In the genomic region with DNA sequence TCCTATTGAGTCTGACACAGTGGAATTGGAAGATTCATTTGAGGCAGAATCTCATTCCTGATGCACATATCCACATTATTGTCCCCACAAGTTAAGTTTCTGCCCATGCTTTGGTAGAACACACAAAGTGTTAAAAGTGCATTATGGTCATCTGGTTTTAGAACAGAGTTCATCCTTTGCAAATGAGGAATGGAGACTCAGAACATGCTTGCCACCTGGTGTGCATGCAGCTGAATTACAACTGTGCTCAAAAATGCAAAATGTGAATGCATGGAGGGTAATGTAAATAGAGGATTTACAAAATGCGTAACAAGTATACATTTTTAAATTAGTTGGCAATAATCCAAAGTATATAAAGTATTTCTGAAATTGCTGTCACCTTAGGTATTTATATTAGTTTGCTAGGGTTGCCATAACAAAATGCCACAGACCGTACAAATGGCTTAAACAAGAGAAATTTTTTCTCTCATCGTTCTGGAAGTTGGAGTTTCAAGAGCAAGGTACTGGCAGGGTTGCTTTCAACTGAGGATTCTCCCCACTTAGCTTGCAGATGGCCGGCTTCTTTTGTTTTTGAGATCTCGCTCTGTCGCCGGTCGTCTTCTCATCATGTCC, we compare ENCODE assay signal across 1 cellular context.
TF ChIP-seq lines count a peak whose summit lies in the region.

No MANE protein-coding gene starts in this region.

TF ChIP-seq in K562, 482 proteins besides CTCF, POLR2A, EP300 and RAD21 (continued from another document):
- no peak for TF ChIP-seq ZNF655 (CRISPR knock-in tag; IDR thresholded peaks at IDR 0.05)
- TF ChIP-seq, protein P1, sequence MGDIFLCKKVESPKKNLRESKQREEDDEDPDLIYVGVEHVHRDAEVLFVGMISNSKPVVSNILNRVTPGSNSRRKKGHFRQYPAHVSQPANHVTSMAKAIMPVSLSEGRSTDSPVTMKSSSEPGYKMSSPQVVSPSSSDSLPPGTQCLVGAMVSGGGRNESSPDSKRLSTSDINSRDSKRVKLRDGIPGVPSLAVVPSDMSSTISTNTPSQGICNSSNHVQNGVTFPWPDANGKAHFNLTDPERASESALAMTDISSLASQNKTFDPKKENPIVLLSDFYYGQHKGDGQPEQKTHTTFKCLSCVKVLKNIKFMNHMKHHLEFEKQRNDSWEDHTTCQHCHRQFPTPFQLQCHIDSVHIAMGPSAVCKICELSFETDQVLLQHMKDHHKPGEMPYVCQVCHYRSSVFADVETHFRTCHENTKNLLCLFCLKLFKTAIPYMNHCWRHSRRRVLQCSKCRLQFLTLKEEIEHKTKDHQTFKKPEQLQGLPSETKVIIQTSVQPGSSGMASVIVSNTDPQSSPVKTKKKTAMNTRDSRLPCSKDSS (IDR thresholded peaks at IDR 0.05; ENCODE audit: low read depth, partially characterized antibody), result no peak
- no peak for TF ChIP-seq SMARCE1 (IDR thresholded peaks at IDR 0.05)
- TF ChIP-seq SMC3 (conservative IDR thresholded peaks at IDR 0.05; ENCODE audit: insufficient read depth, low read depth, low read length), result peak; percentile 39; the same call in 1 of the 2 replicates
- no peak for TF ChIP-seq FOXO4 (CRISPR knock-in tag; IDR thresholded peaks at IDR 0.05)
TF ChIP-seq in K562: peak in this region for 1.
